Comparison of ENCODE assay signal across 12 cellular contexts in genomic region chr1:59738591-59739015, GRCh38.
A peak's percentile ranks its signal among the peaks of the same experiment; 100 is the strongest.
DNase-seq lines count a peak whose midpoint lies in the region; ATAC-seq and TF ChIP-seq lines count a peak whose summit lies in the region.
"Had no signal": no experiment of that assay in that cellular context is flagged by ENCODE, and none has a peak within 500 bp of the region (broad histone marks: within the 10 kb centered on the region; RNA-seq: fewer than 3 reads in every experiment).

No MANE protein-coding gene starts in this region.

- peak; percentile 71 for DNase-seq in AG09319 (ENCODE audit: extremely low read depth, low read depth)
- peak; percentile 86 for DNase-seq in M059J (ENCODE audit: low read depth)
- DNase-seq in choroid plexus epithelial cell (ENCODE audit: low read depth), result peak; percentile 89
- DNase-seq in myocyte (ENCODE audit: low read depth), result peak; percentile 67
- no peak for DNase-seq in DMS53 treated with DMSO at 0.1 percent for 48 hours (lab: John Stamatoyannopoulos, UW; ENCODE audit: unreplicated experiment)
- DNase-seq in dermis blood vessel endothelial cell, result no peak
- DNase-seq: activated CD4-positive, alpha-beta T cell treated with anti-CD3 and anti-CD28 coated beads for 1 hour; activated T-cell treated with anti-CD3 and anti-CD28 coated beads for 4 hours; stimulated activated CD4-positive, alpha-beta T cell treated with anti-CD3 and anti-CD28 coated beads, Interleukin-2, amount 100 ng/mL, for 24 hours had no signal

- H3K4me3 ChIP-seq in choroid plexus epithelial cell (ENCODE audit: low read depth, low read length), result no peak overlapping the region
- H3K4me3 ChIP-seq: BLaER1 had no signal

- TF ChIP-seq CTCF in AG09319 (IDR thresholded peaks at IDR 0.05; ENCODE audit: low read depth, low read length) (no peak), choroid plexus epithelial cell (conservative IDR thresholded peaks at IDR 0.05; ENCODE audit: low read depth, low read length) (no peak)

- ATAC-seq in GM18519 (IDR thresholded peaks at IDR 0.05; ENCODE audit: low FRiP score, unreplicated experiment) (no peak), GM19452 (IDR thresholded peaks at IDR 0.05; ENCODE audit: unreplicated experiment) (no peak)

Comparison
In these comparisons a context has a peak if more than half of its experiments do, and no peak if none do; other contexts are left out.
1. DNase-seq: peak in AG09319 (single experiment), M059J (single experiment), choroid plexus epithelial cell (single experiment) and myocyte (single experiment); none in DMS53 treated with DMSO at 0.1 percent for 48 hours (single experiment) and dermis blood vessel endothelial cell (single experiment).